In the genomic region with DNA sequence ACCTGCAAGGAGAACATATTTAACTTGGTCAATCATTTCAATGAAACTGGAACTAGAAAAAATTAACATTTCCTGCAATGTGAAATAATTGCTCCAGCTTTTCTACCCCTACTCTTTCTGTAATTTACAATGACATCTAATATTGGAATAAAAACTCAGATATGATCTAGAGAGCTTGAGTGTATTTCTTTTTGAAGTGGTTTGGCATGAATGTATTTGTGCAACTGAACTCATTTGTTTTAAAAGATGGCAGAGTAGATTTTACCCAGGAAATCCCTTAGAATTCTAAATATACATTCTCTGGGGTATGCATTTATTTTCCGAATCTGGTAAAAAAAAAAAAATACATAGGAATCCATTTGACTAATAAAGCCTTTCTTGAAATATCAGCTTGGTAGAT, we compare ENCODE assay signal across 21 cellular contexts. TPM values are rescaled to one million over a fixed set of nuclear protein-coding genes. Genes with fewer than 3 reads are reported as not detected.
DNase-seq lines count a peak whose midpoint lies in the region; ATAC-seq and TF ChIP-seq lines count a peak whose summit lies in the region.
"Had no signal": no experiment of that assay in that cellular context is flagged by ENCODE, and none has a peak within 500 bp of the region (broad histone marks: within the 10 kb centered on the region; RNA-seq: fewer than 3 reads in every experiment).

No MANE protein-coding gene starts in this region.

- DNase-seq in heart left ventricle (no peak), cardiac septum (ENCODE audit: low spot score) (no peak), DND-41 (no peak), T-cell (no peak)
- DNase-seq in activated CD4-positive, alpha-beta memory T cell treated with anti-CD3 and anti-CD28 coated beads, Interleukin-2, amount 10 ng/mL, durations not matched to agents 7 days and 5 days = no peak
- DNase-seq: AML-193; CD4-positive, alpha-beta memory T cell; CD4-positive, CD25-positive, alpha-beta regulatory T cell; CD8-positive, alpha-beta memory T cell; COR-L47; DMS 273 treated with DMSO at 0.1 percent for 48 hours; DMS153; DMS53; DMS79; GF-D8 had no signal

- H3K36me3 Mint-ChIP-seq in T-cell = no peaks in the 10 kb centered on the region
- no peaks in the 10 kb centered on the region for H3K36me3 Mint-ChIP-seq in activated CD4-positive, alpha-beta memory T cell treated with anti-CD3 and anti-CD28 coated beads, Interleukin-2, amount 10 ng/mL, durations not matched to agents 7 days and 5 days (ENCODE audit: low read depth)
- H3K36me3 Mint-ChIP-seq: CD4-positive, alpha-beta memory T cell; CD4-positive, CD25-positive, alpha-beta regulatory T cell; CD8-positive, alpha-beta memory T cell had no signal

- POLR2A ChIA-PET in T-cell (lab: Charles Lee) = no interaction called here
- POLR2A ChIA-PET in activated CD4-positive, alpha-beta memory T cell treated with anti-CD3 and anti-CD28 coated beads, Interleukin-2, amount 10 ng/mL, durations not matched to agents 7 days and 5 days (lab: Charles Lee) = no interaction called here

- CTCF ChIA-PET in T-cell (lab: Charles Lee) = interaction anchor here in 1 of 2 donors (0.7 kb wide), 1 partner anchor 11 kb away, joined by 4 read pairs; no protein-coding TSS in a partner anchor
- CTCF ChIA-PET in activated CD4-positive, alpha-beta memory T cell treated with anti-CD3 and anti-CD28 coated beads, Interleukin-2, amount 10 ng/mL, durations not matched to agents 7 days and 5 days (lab: Charles Lee) = no interaction called here

- H3K27ac ChIP-seq in heart left ventricle (peak overlapping the region in 7 of 12 donors; percentile 50 to 86 (median 72)), DND-41 (ENCODE audit: low read length) (no peak overlapping the region)
- H3K27ac ChIP-seq: 22Rv1; A549; BLaER1 treated with 17β-estradiol and CSF1 and Interleukin-3, amounts not matched to agents 10 nM and 100 nM; C4-2B had no signal

- H2AFZ ChIP-seq in DND-41 (ENCODE audit: low read depth, low read length) = no peak overlapping the region
- H2AFZ ChIP-seq in Loucy (ENCODE audit: low read length) = no peak overlapping the region

- no peak for TF ChIP-seq POLR2A in heart left ventricle (IDR thresholded peaks at IDR 0.05)

- no peak overlapping the region for H3K4me3 ChIP-seq in heart left ventricle
- no peak overlapping the region for H3K4me3 ChIP-seq in DND-41 (ENCODE audit: low read depth in 1 of 2, low read length in 2 of 2)
- peak overlapping the region; percentile 30 for H3K4me3 ChIP-seq in Loucy (ENCODE audit: low read length, poor library complexity, severe bottlenecking)
- H3K4me3 ChIP-seq: A549; BLaER1 treated with 17β-estradiol and CSF1 and Interleukin-3, amounts not matched to agents 10 nM and 100 nM had no signal

- TF ChIP-seq CTCF in heart left ventricle (IDR thresholded peaks at IDR 0.05) = no peak
- no peak for TF ChIP-seq CTCF in DND-41 (IDR thresholded peaks at IDR 0.05; ENCODE audit: borderline replicate concordance, extremely low read depth, low read length, poor library complexity, severe bottlenecking)
- no peak for TF ChIP-seq CTCF in Loucy (conservative IDR thresholded peaks at IDR 0.05; ENCODE audit: low read length)

- H3K4me1 ChIP-seq in heart left ventricle (peaks cover 0 to 32% (median 6%) of the 10 kb centered on the region in 12 donors), DND-41 (ENCODE audit: insufficient read depth, low read length) (peaks cover 20% of the 10 kb centered on the region), Loucy (ENCODE audit: insufficient read depth, low read length, poor library complexity, severe bottlenecking) (peaks cover 27% of the 10 kb centered on the region)
- H3K4me1 ChIP-seq: A549; BLaER1 treated with 17β-estradiol and CSF1 and Interleukin-3, amounts not matched to agents 10 nM and 100 nM had no signal

- H3K9me2 ChIP-seq in Loucy (replicated peaks; ENCODE audit: low read depth, low read length) = no peaks in the 10 kb centered on the region

- no peak overlapping the region for H3K9ac ChIP-seq in DND-41 (ENCODE audit: low read depth, low read length)
- H3K9ac ChIP-seq in Loucy (ENCODE audit: low read depth, low read length, poor library complexity, severe bottlenecking) = no peak overlapping the region
- H3K9ac ChIP-seq: BLaER1 treated with 17β-estradiol and CSF1 and Interleukin-3, amounts not matched to agents 10 nM and 100 nM had no signal

- H3K27ac Mint-ChIP-seq in T-cell = peak overlapping the region in 1 of 2 donors; percentile 5
- H3K27ac Mint-ChIP-seq in activated CD4-positive, alpha-beta memory T cell treated with anti-CD3 and anti-CD28 coated beads, Interleukin-2, amount 10 ng/mL, durations not matched to agents 7 days and 5 days = no peak overlapping the region
- H3K27ac Mint-ChIP-seq: B cell; CD4-positive, CD25-positive, alpha-beta regulatory T cell; CD8-positive, alpha-beta memory T cell had no signal

- H3K4me2 ChIP-seq in DND-41 (ENCODE audit: insufficient read depth, low read length) (no peak overlapping the region; the same call in 1 of the 2 replicates), Loucy (ENCODE audit: low read depth, low read length, poor library complexity, severe bottlenecking) (peak overlapping the region; percentile 61)
- H3K4me2 ChIP-seq: A549; BLaER1 treated with 17β-estradiol and CSF1 and Interleukin-3, amounts not matched to agents 10 nM and 100 nM had no signal

- H4K20me1 ChIP-seq in DND-41 (ENCODE audit: insufficient read depth, low read length) (no peaks in the 10 kb centered on the region), Loucy (ENCODE audit: insufficient read depth, low read length, poor library complexity, severe bottlenecking) (no peaks in the 10 kb centered on the region)
- H4K20me1 ChIP-seq: BLaER1 treated with 17β-estradiol and CSF1 and Interleukin-3, amounts not matched to agents 10 nM and 100 nM had no signal

- no peak for ATAC-seq in heart left ventricle
- ATAC-seq in DND-41 (ENCODE audit: insufficient read depth, low read depth) = peak; percentile 79
- no peak for ATAC-seq in T-cell (replicated peaks in 1 of 4)
- ATAC-seq: A549 had no signal

- H3K27me3 Mint-ChIP-seq in T-cell = peaks cover 4 to 9% of the 10 kb centered on the region in 2 donors
- peaks cover 4% of the 10 kb centered on the region for H3K27me3 Mint-ChIP-seq in activated CD4-positive, alpha-beta memory T cell treated with anti-CD3 and anti-CD28 coated beads, Interleukin-2, amount 10 ng/mL, durations not matched to agents 7 days and 5 days

- intact Hi-C loops in heart left ventricle (cut with DNase I) = loop anchor here in 1 of 10 donors (10.0 kb wide), 1 partner anchor 263 kb away; no protein-coding TSS in a partner anchor
- intact Hi-C loops in cardiac septum (cut with DNase I) = no loop called here

- no peak overlapping the region for H3K4me3 Mint-ChIP-seq in T-cell
- no peak overlapping the region for H3K4me3 Mint-ChIP-seq in activated CD4-positive, alpha-beta memory T cell treated with anti-CD3 and anti-CD28 coated beads, Interleukin-2, amount 10 ng/mL, durations not matched to agents 7 days and 5 days
- H3K4me3 Mint-ChIP-seq: B cell; CD4-positive, CD25-positive, alpha-beta regulatory T cell; CD8-positive, alpha-beta memory T cell had no signal

- H3K79me2 ChIP-seq in DND-41 (ENCODE audit: insufficient read depth, low read length) = no peaks in the 10 kb centered on the region
- H3K79me2 ChIP-seq in Loucy (ENCODE audit: insufficient read depth, low read length) = no peaks in the 10 kb centered on the region

- no peaks in the 10 kb centered on the region for H3K9me3 ChIP-seq in heart left ventricle
- no peaks in the 10 kb centered on the region for H3K9me3 ChIP-seq in DND-41 (ENCODE audit: insufficient read depth, low read length, severe bottlenecking)
- no peaks in the 10 kb centered on the region for H3K9me3 ChIP-seq in Loucy (ENCODE audit: insufficient read depth, low read depth, low read length)
- H3K9me3 ChIP-seq: A549; BLaER1 treated with 17β-estradiol and CSF1 and Interleukin-3, amounts not matched to agents 10 nM and 100 nM had no signal

- H3K36me3 ChIP-seq in heart left ventricle (no peaks in the 10 kb centered on the region), DND-41 (ENCODE audit: insufficient read depth, low read length) (no peaks in the 10 kb centered on the region), Loucy (ENCODE audit: insufficient read depth, low read length) (no peaks in the 10 kb centered on the region)
- H3K36me3 ChIP-seq: BLaER1 treated with 17β-estradiol and CSF1 and Interleukin-3, amounts not matched to agents 10 nM and 100 nM had no signal

- H3F3A ChIP-seq in Loucy (ENCODE audit: low read depth) = no peaks in the 10 kb centered on the region

- peaks cover 0 to 11% (median 0%) of the 10 kb centered on the region in 9 donors for H3K27me3 ChIP-seq in heart left ventricle
- no peaks in the 10 kb centered on the region for H3K27me3 ChIP-seq in DND-41 (ENCODE audit: insufficient read depth, low read length, poor library complexity)
- no peaks in the 10 kb centered on the region for H3K27me3 ChIP-seq in Loucy (ENCODE audit: insufficient read depth, low read length, poor library complexity, severe bottlenecking)
- H3K27me3 ChIP-seq: BLaER1 treated with 17β-estradiol and CSF1 and Interleukin-3, amounts not matched to agents 10 nM and 100 nM had no signal

- peaks cover 10 to 12% (median 12%) of the 10 kb centered on the region in 3 donors for H3K4me1 Mint-ChIP-seq in T-cell
- H3K4me1 Mint-ChIP-seq in activated CD4-positive, alpha-beta memory T cell treated with anti-CD3 and anti-CD28 coated beads, Interleukin-2, amount 10 ng/mL, durations not matched to agents 7 days and 5 days = no peaks in the 10 kb centered on the region
- H3K4me1 Mint-ChIP-seq: B cell had no signal

- no peaks in the 10 kb centered on the region for H3K9me3 Mint-ChIP-seq in T-cell
- H3K9me3 Mint-ChIP-seq in activated CD4-positive, alpha-beta memory T cell treated with anti-CD3 and anti-CD28 coated beads, Interleukin-2, amount 10 ng/mL, durations not matched to agents 7 days and 5 days = no peaks in the 10 kb centered on the region
- H3K9me3 Mint-ChIP-seq: CD4-positive, alpha-beta memory T cell; CD8-positive, alpha-beta memory T cell had no signal

- 70 to 80% (median 75%) methylated on average over 1 of the region's 1 CpG for WGBS in heart left ventricle, 4 donors

RNA-seq across cellular contexts. Expression of gene GATB, which starts 21.5 kb away (rescaled TPM):
- total RNA-seq in heart left ventricle (100 to 1,000 TPM in 2 of 9 donors, 10 to 100 TPM in 7; 60.7 to 122 (median 83.4) TPM), cardiac septum (75.1 TPM), T-cell (10 to 100 TPM in 4 of 5 donors, 1 to 10 TPM in 1; 9.6 to 15.3 (median 12.7) TPM)
- polyA plus RNA-seq in heart left ventricle = 100 to 1,000 TPM in 1 of 2 donors, 10 to 100 TPM in 1; 32.8 to 182 TPM
- total RNA-seq in activated CD4-positive, alpha-beta memory T cell treated with anti-CD3 and anti-CD28 coated beads, Interleukin-2, amount 10 ng/mL, durations not matched to agents 7 days and 5 days = 10 to 100 TPM; 13.1 to 14.0 TPM
